In the genomic region with DNA sequence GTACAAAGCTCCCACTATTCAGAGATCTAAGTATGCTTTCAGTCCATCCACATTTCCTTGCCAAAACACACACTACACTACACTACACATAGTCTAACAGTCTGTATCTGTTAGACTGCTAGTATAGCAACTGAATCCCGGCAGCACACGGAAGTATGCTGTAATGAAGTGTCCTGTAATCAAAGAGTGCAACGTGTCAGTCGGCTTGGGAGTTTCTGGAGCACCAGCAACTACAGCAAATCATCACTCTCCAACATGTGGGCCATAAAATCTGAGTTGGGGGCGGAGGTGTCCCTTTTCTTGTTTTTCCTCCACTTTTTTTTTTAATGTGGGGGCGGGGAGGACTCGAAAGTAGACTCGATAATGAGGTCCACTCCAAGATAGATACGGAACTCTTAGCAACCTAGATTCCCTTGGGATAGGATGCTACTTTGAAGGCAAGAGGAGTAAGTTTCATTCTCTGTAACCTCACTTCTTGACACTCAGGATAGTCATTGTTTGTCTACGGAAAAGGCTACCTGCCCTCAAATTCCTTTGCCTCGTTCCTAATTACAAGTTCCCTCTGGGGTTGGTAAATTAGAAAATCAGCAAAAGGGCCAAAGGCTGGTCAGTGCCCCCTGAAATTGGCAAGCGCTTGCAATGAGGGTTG, we compare ENCODE assay signal across 8 cellular contexts. TPM values are rescaled to one million over a fixed set of nuclear protein-coding genes. Genes with fewer than 3 reads are reported as not detected.
DNase-seq lines count a peak whose midpoint lies in the region; ATAC-seq, FAIRE-seq and TF ChIP-seq lines count a peak whose summit lies in the region.

No MANE protein-coding gene starts in this region.

- no peaks in the 10 kb centered on the region for H3K27me3 ChIP-seq in bronchial epithelial cell (ENCODE audit: control insufficient read depth, insufficient read depth, low read length)

- peak; percentile 56 for DNase-seq in GM03348 (ENCODE audit: low spot score)
- peak; percentile 16 for DNase-seq in HPDE6-E6E7 (ENCODE audit: extremely low spot score)
- DNase-seq in RWPE1 (ENCODE audit: low spot score): peak; percentile 29
- peak; percentile 65 for DNase-seq in bronchial epithelial cell (ENCODE audit: low read depth)
- peak; percentile 54 for DNase-seq in islet precursor cell
- peak; percentile 4 to 17 for DNase-seq in stimulated activated naive CD8-positive, alpha-beta T cell treated with anti-CD3 and anti-CD28 coated beads, Interleukin-15, amount 100 ng/mL, for 72 hours
- no peak for DNase-seq in DMS79 treated with DMSO at 0.1 percent for 48 hours (lab: John Stamatoyannopoulos, UW)

- no peaks in the 10 kb centered on the region for H3K9me3 Mint-ChIP-seq in stimulated activated naive CD8-positive, alpha-beta T cell treated with anti-CD3 and anti-CD28 coated beads, Interleukin-15, amount 100 ng/mL, for 72 hours

- TF ChIP-seq CTCF in RWPE1 (conservative IDR thresholded peaks at IDR 0.05; ENCODE audit: low read depth): no peak
- TF ChIP-seq CTCF in bronchial epithelial cell (IDR thresholded peaks at IDR 0.05; ENCODE audit: insufficient read depth, low read length, severe bottlenecking): no peak

- no peaks in the 10 kb centered on the region for H3K27me3 Mint-ChIP-seq in stimulated activated naive CD8-positive, alpha-beta T cell treated with anti-CD3 and anti-CD28 coated beads, Interleukin-15, amount 100 ng/mL, for 72 hours

- CTCF ChIA-PET in RWPE1 (lab: Yijun Ruan, JAX): interaction anchor here (0.6 kb wide), 1 partner anchor 167 kb away, joined by 4 read pairs; no protein-coding TSS in a partner anchor

- H3K27ac ChIP-seq in RWPE1: peak overlapping the region; percentile 87

- no peak overlapping the region for H3K27ac Mint-ChIP-seq in stimulated activated naive CD8-positive, alpha-beta T cell treated with anti-CD3 and anti-CD28 coated beads, Interleukin-15, amount 100 ng/mL, for 72 hours

- peak; percentile 40 for ATAC-seq in GM21447 (IDR thresholded peaks at IDR 0.05; ENCODE audit: unreplicated experiment)
- peak; percentile 61 for ATAC-seq in stimulated activated naive CD8-positive, alpha-beta T cell treated with anti-CD3 and anti-CD28 coated beads, Interleukin-15, amount 100 ng/mL, for 72 hours

- FAIRE-seq in bronchial epithelial cell (lab: Jason Lieb, UNC): no peak

- no peaks in the 10 kb centered on the region for H3K36me3 ChIP-seq in bronchial epithelial cell (ENCODE audit: control insufficient read depth, insufficient read depth, low read length)

- peak overlapping the region; percentile 82 for H3K4me3 ChIP-seq in bronchial epithelial cell (ENCODE audit: low read depth, low read length)

- POLR2A ChIA-PET in RWPE1 (lab: Yijun Ruan, JAX; ENCODE audit: low non-redundant PET): no interaction called here

- peaks cover 29% of the 10 kb centered on the region for H3K4me1 Mint-ChIP-seq in stimulated activated naive CD8-positive, alpha-beta T cell treated with anti-CD3 and anti-CD28 coated beads, Interleukin-15, amount 100 ng/mL, for 72 hours

- H3K4me3 Mint-ChIP-seq in stimulated activated naive CD8-positive, alpha-beta T cell treated with anti-CD3 and anti-CD28 coated beads, Interleukin-15, amount 100 ng/mL, for 72 hours: no peak overlapping the region

RNA-seq across cellular contexts. Expression of a gene that starts 0.7 kb away (rescaled TPM):
- total RNA-seq in bronchial epithelial cell: 7.4 and 10.4 TPM in 2 replicates
